In genomic region chr11:14422814-14423182, GRCh38 we compare ENCODE assay signal across 12 cellular contexts.
DNase-seq lines count a peak whose midpoint lies in the region; ATAC-seq and TF ChIP-seq lines count a peak whose summit lies in the region.
"Had no signal": no experiment of that assay in that cellular context is flagged by ENCODE, and none has a peak within 500 bp of the region (broad histone marks: within the 10 kb centered on the region; RNA-seq: fewer than 3 reads in every experiment).

No MANE protein-coding gene starts in this region.

- H3K4me2 ChIP-seq in skeletal muscle satellite cell (ENCODE audit: low read length), result peak overlapping the region; percentile 49

- H3K27ac ChIP-seq in RWPE2 (ENCODE audit: poor library complexity, severe bottlenecking) (peak overlapping the region; percentile 90), left ventricle myocardium inferior (replicated peaks) (peak overlapping the region; percentile 82), vagina (no peak overlapping the region)

- intact Hi-C loops in left ventricle myocardium inferior (cut with micrococcal nuclease) (no loop called here), vagina (cut with DNase I) (no loop called here)

- no peak for TF ChIP-seq CTCF in RWPE2 (IDR thresholded peaks at IDR 0.05; ENCODE audit: poor library complexity, severe bottlenecking)
- TF ChIP-seq CTCF in left ventricle myocardium inferior (IDR thresholded peaks at IDR 0.05; ENCODE audit: borderline replicate concordance), result no peak
- no peak for TF ChIP-seq CTCF in vagina (IDR thresholded peaks at IDR 0.05)

- H3K9ac ChIP-seq in skeletal muscle satellite cell (ENCODE audit: low read depth, low read length), result peak overlapping the region; percentile 54

- no peaks in the 10 kb centered on the region for H3K36me3 ChIP-seq in RWPE2 (ENCODE audit: low read depth)
- no peaks in the 10 kb centered on the region for H3K36me3 ChIP-seq in left ventricle myocardium inferior
- no peaks in the 10 kb centered on the region for H3K36me3 ChIP-seq in skeletal muscle satellite cell (ENCODE audit: insufficient read depth, low read length)
- H3K36me3 ChIP-seq in vagina, result no peaks in the 10 kb centered on the region
- H3K36me3 ChIP-seq: lower lobe of right lung had no signal

- H3K9me3 ChIP-seq in RWPE2 (ENCODE audit: severe bottlenecking) (no peaks in the 10 kb centered on the region), left ventricle myocardium inferior (replicated peaks) (no peaks in the 10 kb centered on the region), skeletal muscle satellite cell (replicated peaks; ENCODE audit: low read length) (no peaks in the 10 kb centered on the region), vagina (no peaks in the 10 kb centered on the region)
- H3K9me3 ChIP-seq: lower lobe of right lung had no signal

- peak; percentile 21; the same call in 1 of the 3 replicates for ATAC-seq in RWPE2 (ENCODE audit: low read depth)
- ATAC-seq in HG02973 (IDR thresholded peaks at IDR 0.05; ENCODE audit: unreplicated experiment), result no peak

- DNase-seq in NCI-H1694 treated with DMSO at 0.1 percent for 48 hours (lab: John Stamatoyannopoulos, UW), result peak; percentile 29
- no peak for DNase-seq in NCI-H1694 (lab: John Stamatoyannopoulos, UW)
- DNase-seq in RWPE2 (ENCODE audit: low spot score), result no peak
- no peak for DNase-seq in left ventricle myocardium inferior
- DNase-seq in NCI-H128 (lab: John Stamatoyannopoulos, UW; ENCODE audit: unreplicated experiment), result no peak
- DNase-seq in vagina (ENCODE audit: extremely low spot score in 2 of 2), result no peak
- DNase-seq: activated CD4-positive, alpha-beta T cell treated with anti-CD3 and anti-CD28 coated beads for 4 hours; activated gamma-delta T cell treated with Interleukin-2 at 50 U/mL for 16 hours; stimulated activated CD4-positive, alpha-beta T cell treated with anti-CD3 and anti-CD28 coated beads, Interleukin-4, amount 100 ng/mL, for 24 hours had no signal

- TF ChIP-seq POLR2A in vagina (IDR thresholded peaks at IDR 0.05), result no peak

- H3K4me3 ChIP-seq in RWPE2 (ENCODE audit: severe bottlenecking), result no peak overlapping the region
- H3K4me3 ChIP-seq in left ventricle myocardium inferior, result no peak overlapping the region
- peak overlapping the region; percentile 5 for H3K4me3 ChIP-seq in skeletal muscle satellite cell (ENCODE audit: low read length)
- H3K4me3 ChIP-seq in vagina, result no peak overlapping the region
- H3K4me3 ChIP-seq: lower lobe of right lung had no signal

- H3K27me3 ChIP-seq in RWPE2 (ENCODE audit: insufficient read depth, poor library complexity, severe bottlenecking), result no peaks in the 10 kb centered on the region
- no peaks in the 10 kb centered on the region for H3K27me3 ChIP-seq in left ventricle myocardium inferior (ENCODE audit: low read depth)
- no peaks in the 10 kb centered on the region for H3K27me3 ChIP-seq in skeletal muscle satellite cell (ENCODE audit: control insufficient read depth, insufficient read depth, low read length)
- H3K27me3 ChIP-seq in vagina, result no peaks in the 10 kb centered on the region

- peaks cover 31% of the 10 kb centered on the region for H3K4me1 ChIP-seq in RWPE2 (ENCODE audit: insufficient read depth, poor library complexity, severe bottlenecking)
- H3K4me1 ChIP-seq in left ventricle myocardium inferior, result peaks cover 32% of the 10 kb centered on the region
- H3K4me1 ChIP-seq in skeletal muscle satellite cell (ENCODE audit: control insufficient read depth, insufficient read depth, low read length), result peaks cover 38% of the 10 kb centered on the region
- peaks cover 20% of the 10 kb centered on the region for H3K4me1 ChIP-seq in vagina
